16 cellular contexts compared by ENCODE assay signal in genomic region chr13:44934724-44935123, GRCh38. TPM values are rescaled to one million over a fixed set of nuclear protein-coding genes. Genes with fewer than 3 reads are reported as not detected.
DNase-seq lines count a peak whose midpoint lies in the region; ATAC-seq, FAIRE-seq and TF ChIP-seq lines count a peak whose summit lies in the region.
"Had no signal": no experiment of that assay in that cellular context is flagged by ENCODE, and none has a peak within 500 bp of the region (broad histone marks: within the 10 kb centered on the region; RNA-seq: fewer than 3 reads in every experiment).

No MANE protein-coding gene starts in this region.

- no peak overlapping the region for H3K27ac ChIP-seq in astrocyte (ENCODE audit: low read depth, low read length)
- peak overlapping the region in 1 of 2 donors; percentile 56 for H3K27ac ChIP-seq in left lung
- H3K27ac ChIP-seq: gastroesophageal sphincter, lower lobe of right lung, tibial artery had no signal

- peak; percentile 57 for DNase-seq in EL
- peak; percentile 74 for DNase-seq in LHCN-M2 (ENCODE audit: low read depth)
- peak; percentile 86 for DNase-seq in astrocyte (ENCODE audit: low read depth)
- no peak for DNase-seq in left lung
- no peak for DNase-seq in SW 1271 (lab: John Stamatoyannopoulos, UW)
- DNase-seq in stimulated activated CD4-positive, alpha-beta T cell treated with anti-CD3 and anti-CD28 coated beads, Interleukin-4, amount 100 ng/mL, for 1 hour: no peak
- DNase-seq: caudate nucleus, DMS53, lower lobe of right lung, NCI-H1048, NCI-H748 treated with DMSO at 0.1 percent for 48 hours, tibial artery had no signal

- H3K27me3 Mint-ChIP-seq in astrocyte (ENCODE audit: low read depth, unreplicated experiment): no peaks in the 10 kb centered on the region

- ATAC-seq in left lung: peak; percentile 41
- no peak for ATAC-seq in GM21447 (IDR thresholded peaks at IDR 0.05; ENCODE audit: unreplicated experiment)
- ATAC-seq in GM21360 (IDR thresholded peaks at IDR 0.05; ENCODE audit: unreplicated experiment): no peak
- ATAC-seq: gastroesophageal sphincter had no signal

- H3K36me3 ChIP-seq in astrocyte (ENCODE audit: insufficient read depth, low read length): no peaks in the 10 kb centered on the region
- H3K36me3 ChIP-seq in left lung: no peaks in the 10 kb centered on the region
- H3K36me3 ChIP-seq: gastroesophageal sphincter, lower lobe of right lung had no signal

- no peak overlapping the region for H3K27ac Mint-ChIP-seq in astrocyte (ENCODE audit: unreplicated experiment)

- no peak overlapping the region for H2AFZ ChIP-seq in astrocyte (ENCODE audit: low read depth, low read length)

- peak overlapping the region; percentile 29 for H3K4me2 ChIP-seq in astrocyte (ENCODE audit: low read length)

- H4K20me1 ChIP-seq in astrocyte (ENCODE audit: insufficient read depth, low read length): no peaks in the 10 kb centered on the region

- H3K9me3 Mint-ChIP-seq in astrocyte (ENCODE audit: unreplicated experiment): peaks cover 3% of the 10 kb centered on the region

- H3K4me1 Mint-ChIP-seq in astrocyte (ENCODE audit: low read depth, unreplicated experiment): peaks cover 40% of the 10 kb centered on the region

- H3K9me3 ChIP-seq in astrocyte (ENCODE audit: insufficient read depth, low read depth, low read length) (no peaks in the 10 kb centered on the region), left lung (no peaks in the 10 kb centered on the region)
- H3K9me3 ChIP-seq: gastroesophageal sphincter, lower lobe of right lung, tibial artery had no signal

- peak overlapping the region; percentile 0 for H3K4me3 Mint-ChIP-seq in astrocyte (ENCODE audit: unreplicated experiment)

- TF ChIP-seq CTCF in astrocyte (IDR thresholded peaks at IDR 0.05; ENCODE audit: insufficient read depth, low read depth, low read length) (no peak), left lung (IDR thresholded peaks at IDR 0.05) (no peak)

- peaks cover 7% of the 10 kb centered on the region for H3K36me3 Mint-ChIP-seq in astrocyte (ENCODE audit: low read depth, unreplicated experiment)

- H3K27me3 ChIP-seq in astrocyte (ENCODE audit: insufficient read depth, low read length) (no peaks in the 10 kb centered on the region), left lung (no peaks in the 10 kb centered on the region)
- H3K27me3 ChIP-seq: gastroesophageal sphincter, tibial artery had no signal

- no peak overlapping the region for H3K4me3 ChIP-seq in astrocyte (ENCODE audit: insufficient read depth, low read depth, low read length)
- no peak overlapping the region for H3K4me3 ChIP-seq in left lung
- H3K4me3 ChIP-seq: gastroesophageal sphincter, lower lobe of right lung, tibial artery had no signal

- no peak for FAIRE-seq in astrocyte (lab: Jason Lieb, UNC)

- no peak overlapping the region for H3K9ac ChIP-seq in astrocyte (ENCODE audit: low read length)
- H3K9ac ChIP-seq: parathyroid adenoma had no signal

- H3K79me2 ChIP-seq in astrocyte (ENCODE audit: insufficient read depth, low read length): no peaks in the 10 kb centered on the region
- H3K79me2 ChIP-seq: parathyroid adenoma had no signal

- H3K4me1 ChIP-seq in astrocyte (ENCODE audit: insufficient read depth, low read length) (peaks cover 33% of the 10 kb centered on the region), left lung (peaks cover 11 to 26% of the 10 kb centered on the region in 2 donors)

- intact Hi-C loops in left lung (cut with DNase I): no loop called here

RNA-seq across cellular contexts. Expression of gene NUFIP1, which starts 54.5 kb away (rescaled TPM):
- total RNA-seq in LHCN-M2 (2014; rRNA removed): 4.0 and 4.1 TPM in 2 replicates
- 3.5 TPM for polyA plus RNA-seq in LHCN-M2 (2012)
- 7.0 and 7.6 TPM in 2 replicates for total RNA-seq in astrocyte
- total RNA-seq in left lung: 1 to 10 TPM; 3.2 to 4.1 TPM

RNA-seq across cellular contexts. Expression of gene GPALPP1, which starts 54.6 kb away (rescaled TPM):
- total RNA-seq in LHCN-M2 (2014; rRNA removed): 24.4 and 25.3 TPM in 2 replicates
- polyA plus RNA-seq in LHCN-M2 (2012): 10.6 TPM
- total RNA-seq in astrocyte: 18.5 and 22.2 TPM in 2 replicates
- 10 to 100 TPM; 16.3 to 20.8 TPM for total RNA-seq in left lung

Comparison
In these comparisons a context has a peak if more than half of its experiments do, and no peak if none do; other contexts are left out.
1. DNase-seq: peak in EL (single experiment), LHCN-M2 (single experiment) and astrocyte (single experiment); none in left lung (0 of 2), SW 1271 (0 of 2) and stimulated activated CD4-positive, alpha-beta T cell treated with anti-CD3 and anti-CD28 coated beads, Interleukin-4, amount 100 ng/mL, for 1 hour (single experiment).